15 cellular contexts compared by ENCODE assay signal in genomic region chr4:174672276-174672675, GRCh38.
"Had no signal": no experiment of that assay in that cellular context is flagged by ENCODE, and none has a peak within 500 bp of the region (broad histone marks: within the 10 kb centered on the region; RNA-seq: fewer than 3 reads in every experiment).

No MANE protein-coding gene starts in this region.

- H3K36me3 ChIP-seq: esophagus muscularis mucosa, heart right ventricle, spleen, upper lobe of left lung had no signal

- H3K27ac ChIP-seq: esophagus muscularis mucosa, heart right ventricle, spleen, upper lobe of left lung had no signal

- DNase-seq: activated CD4-positive, alpha-beta T cell treated with anti-CD3 and anti-CD28 coated beads, Interleukin-2, amount 10 ng/mL, durations not matched to agents 7 days and 5 days; activated CD4-positive, CD25-positive, alpha-beta regulatory T cell; activated CD8-positive, alpha-beta memory T cell treated with anti-CD3 and anti-CD28 coated beads for 24 hours; activated naive CD4-positive, alpha-beta T cell treated with anti-CD3 and anti-CD28 coated beads, Interleukin-2, amount 50 U/mL, for 16 hours; cerebellar nuclear complex; dermis blood vessel endothelial cell; heart right ventricle; islet precursor cell; left ventricle myocardium superior; nephron progenitor cell; spleen; stimulated activated CD4-positive, alpha-beta T cell treated with anti-CD3 and anti-CD28 coated beads, Interleukin-1b, Interleukin-23, amount 100 ng/mL, for 48 hours; stimulated activated naive CD4-positive, alpha-beta T cell; upper lobe of left lung had no signal

- H3K9me3 ChIP-seq: esophagus muscularis mucosa, heart right ventricle, spleen, upper lobe of left lung had no signal

- H3K27me3 ChIP-seq: esophagus muscularis mucosa, heart right ventricle, spleen, upper lobe of left lung had no signal

- H3K4me1 ChIP-seq: esophagus muscularis mucosa, heart right ventricle, spleen, upper lobe of left lung had no signal

- H3K4me3 ChIP-seq: esophagus muscularis mucosa, heart right ventricle, spleen, upper lobe of left lung had no signal
